In genomic region chr15:58988011-58988785, GRCh38 we compare ENCODE assay signal across 2 cellular contexts.
TF ChIP-seq lines count a peak whose summit lies in the region.

No MANE protein-coding gene starts in this region.

TF ChIP-seq in GM23338, 12 proteins besides CTCF, POLR2A, EP300 and RAD21:
- TF ChIP-seq ZNF462 (CRISPR knock-in tag; IDR thresholded peaks at IDR 0.05) (no peak), POLR2AphosphoS5 (IDR thresholded peaks at IDR 0.05; ENCODE audit: low read depth) (no peak), EZH2phosphoT487 (IDR thresholded peaks at IDR 0.05; ENCODE audit: unreplicated experiment) (no peak), NANOG (IDR thresholded peaks at IDR 0.05; ENCODE audit: borderline replicate concordance) (no peak), STAT1 (IDR thresholded peaks at IDR 0.05; ENCODE audit: unreplicated experiment) (no peak), REST (IDR thresholded peaks at IDR 0.05; ENCODE audit: unreplicated experiment) (no peak)

TF ChIP-seq in K562, 482 proteins besides CTCF, POLR2A, EP300 and RAD21 (continued from another document and continues in another):
- TF ChIP-seq ZNF518B (CRISPR knock-in tag; IDR thresholded peaks at IDR 0.05), result no peak
- TF ChIP-seq GMEB1 (CRISPR knock-in tag; IDR thresholded peaks at IDR 0.05), result no peak
- no peak for TF ChIP-seq ATF4 (CRISPR knock-in tag; IDR thresholded peaks at IDR 0.05)
- no peak for TF ChIP-seq ZFP36 (IDR thresholded peaks at IDR 0.05; ENCODE audit: low read depth, low read length, partially characterized antibody)
- no peak for TF ChIP-seq NELFE (IDR thresholded peaks at IDR 0.05; ENCODE audit: insufficient read depth, insufficient read length)
- TF ChIP-seq NFIC (IDR thresholded peaks at IDR 0.05), result no peak
- no peak for TF ChIP-seq IRF1 (CRISPR knock-in tag; IDR thresholded peaks at IDR 0.05; ENCODE audit: borderline replicate concordance)
- TF ChIP-seq ZNF449 (CRISPR knock-in tag; IDR thresholded peaks at IDR 0.05), result no peak
- no peak for TF ChIP-seq THRB (CRISPR knock-in tag; conservative IDR thresholded peaks at IDR 0.05)
- 0 out of 2 replicates have a peak, but pooled peaks have one; percentile 16 for TF ChIP-seq HCFC1 (IDR thresholded peaks at IDR 0.05; ENCODE audit: low read depth, low read length)
- no peak; the same call in 1 of the 2 replicates for TF ChIP-seq ZFX (CRISPR knock-in tag; IDR thresholded peaks at IDR 0.05)
- no peak for TF ChIP-seq ZFPM2 (CRISPR knock-in tag; IDR thresholded peaks at IDR 0.05)
- TF ChIP-seq ZC3H11A (IDR thresholded peaks at IDR 0.05; ENCODE audit: low read depth, low read length), result no peak
- no peak for TF ChIP-seq LARP7 (IDR thresholded peaks at IDR 0.05)
- TF ChIP-seq SMARCA4 (IDR thresholded peaks at IDR 0.05), result peak; percentile 74
- TF ChIP-seq PCBP1 (IDR thresholded peaks at IDR 0.05; ENCODE audit: low read depth, low read length, poor library complexity, severe bottlenecking), result no peak
- TF ChIP-seq ZNF583 (CRISPR knock-in tag; IDR thresholded peaks at IDR 0.05), result no peak
- no peak for TF ChIP-seq BMI1 (IDR thresholded peaks at IDR 0.05; ENCODE audit: low read length)
- no peak for TF ChIP-seq BDP1 (IDR thresholded peaks at IDR 0.05; ENCODE audit: insufficient read depth, insufficient read length)
- TF ChIP-seq ZBTB5 (IDR thresholded peaks at IDR 0.05), result no peak
- TF ChIP-seq CUX1 (CRISPR knock-in tag; IDR thresholded peaks at IDR 0.05), result no peak
- TF ChIP-seq GABPB1 (CRISPR knock-in tag; IDR thresholded peaks at IDR 0.05), result no peak
- TF ChIP-seq RBFOX2 (IDR thresholded peaks at IDR 0.05; ENCODE audit: low read depth, low read length), result peak; percentile 33
- TF ChIP-seq ILK (tag; IDR thresholded peaks at IDR 0.05; ENCODE audit: borderline replicate concordance, low read depth), result no peak
- no peak for TF ChIP-seq NUFIP1 (IDR thresholded peaks at IDR 0.05; ENCODE audit: partially characterized antibody)
- TF ChIP-seq ZBTB34 (CRISPR knock-in tag; IDR thresholded peaks at IDR 0.05), result no peak
- TF ChIP-seq ZNF354B (CRISPR knock-in tag; IDR thresholded peaks at IDR 0.05), result no peak
- no peak for TF ChIP-seq TAF15 (IDR thresholded peaks at IDR 0.05; ENCODE audit: low read depth, low read length)
- no peak for TF ChIP-seq TAL1 (IDR thresholded peaks at IDR 0.05)
- TF ChIP-seq ZBTB9 (CRISPR knock-in tag; IDR thresholded peaks at IDR 0.05), result no peak
- TF ChIP-seq TRIM28 (IDR thresholded peaks at IDR 0.05), result no peak
- TF ChIP-seq NR0B1 (IDR thresholded peaks at IDR 0.05; ENCODE audit: partially characterized antibody), result no peak
- TF ChIP-seq ZNF780A (CRISPR knock-in tag; IDR thresholded peaks at IDR 0.05), result no peak
- TF ChIP-seq FOXA3 (CRISPR knock-in tag; conservative IDR thresholded peaks at IDR 0.05 in 1 of 2, IDR thresholded peaks at IDR 0.05 in 1 of 2), result peak in 1 of 2 experiments; percentile 23; a peak in 1 of 4 replicates
- TF ChIP-seq KLF13 (tag; IDR thresholded peaks at IDR 0.05; ENCODE audit: borderline replicate concordance, low read depth), result no peak
